ENCODE assay signal across 9 cellular contexts in the genomic region with DNA sequence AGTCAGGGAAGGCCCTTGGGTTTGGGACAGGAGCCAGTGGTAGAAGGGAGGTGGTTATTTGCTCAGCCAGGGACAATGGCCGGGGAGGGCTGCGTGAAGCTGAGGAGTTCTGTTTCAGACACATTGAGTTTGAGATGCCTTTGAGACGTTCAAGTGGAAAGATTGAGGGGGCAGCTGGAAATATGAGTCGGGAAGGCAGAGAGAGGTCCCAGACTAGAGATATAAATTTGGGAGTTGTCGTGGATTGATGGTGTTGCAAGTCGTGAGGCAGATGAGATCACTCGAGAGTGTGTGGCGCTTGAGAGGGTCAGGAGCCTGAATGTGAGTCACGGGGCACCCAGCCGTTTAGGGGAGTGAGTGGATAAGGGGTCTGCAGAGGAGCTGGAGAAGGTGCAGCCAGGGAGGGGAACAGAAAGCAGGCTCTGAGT.
A peak's percentile ranks its signal among the peaks of the same experiment; 100 is the strongest.
DNase-seq lines count a peak whose midpoint lies in the region; ATAC-seq, FAIRE-seq and TF ChIP-seq lines count a peak whose summit lies in the region.
"Had no signal": no experiment of that assay in that cellular context is flagged by ENCODE, and none has a peak within 500 bp of the region (broad histone marks: within the 10 kb centered on the region; RNA-seq: fewer than 3 reads in every experiment).

No MANE protein-coding gene starts in this region.

- H3K4me1 Mint-ChIP-seq in CD8-positive, alpha-beta T cell (ENCODE audit: low read depth) = peaks cover 71% of the 10 kb centered on the region

- DNase-seq in CD8-positive, alpha-beta T cell = no peak
- DNase-seq in MV-4-11 (lab: John Stamatoyannopoulos, UW) (peak; percentile 43), fibroblast of peridontal ligament (ENCODE audit: extremely low read depth) (peak; percentile 68), renal cortical epithelial cell (ENCODE audit: low read depth) (peak; percentile 61), frontal cortex (ENCODE audit: low spot score in 2 of 2) (no peak), GM13977 (ENCODE audit: low spot score) (no peak), NCI-H446 (lab: John Stamatoyannopoulos, UW) (no peak)
- no peak for DNase-seq in activated effector memory CD4-positive, alpha-beta T cell treated with anti-CD3 and anti-CD28 coated beads, Interleukin-2, amount 50 U/mL, for 16 hours
- DNase-seq: amniotic stem cell had no signal

- H3K36me3 ChIP-seq in CD8-positive, alpha-beta T cell (ENCODE audit: insufficient read depth, low read length) = no peaks in the 10 kb centered on the region

- no peak for FAIRE-seq in frontal cortex (lab: Jason Lieb, UNC)

- in situ Hi-C loops in GM13977 (cut with MboI; ENCODE audit: low pct_unique_long_range_greater_than_20kb, low sequenced_read_pairs, unreplicated experiment) = no loop called here

- POLR2A ChIA-PET in CD8-positive, alpha-beta T cell (lab: Charles Lee) = no interaction called here

- H3K27me3 ChIP-seq in CD8-positive, alpha-beta T cell (ENCODE audit: insufficient read depth, low read length) = no peaks in the 10 kb centered on the region

- H3K4me3 Mint-ChIP-seq in CD8-positive, alpha-beta T cell = no peak overlapping the region

- peaks cover 67% of the 10 kb centered on the region for H3K4me1 ChIP-seq in CD8-positive, alpha-beta T cell (ENCODE audit: insufficient read depth, low read length)

- no peak for ATAC-seq in CD8-positive, alpha-beta T cell

- TF ChIP-seq CTCF in CD8-positive, alpha-beta T cell (IDR thresholded peaks at IDR 0.05) = no peak
- TF ChIP-seq CTCF in GM13977 (IDR thresholded peaks at IDR 0.05; ENCODE audit: extremely low read depth, insufficient read depth, missing control alignments) = no peak

- H3K9me3 ChIP-seq in CD8-positive, alpha-beta T cell (ENCODE audit: low read length) = no peaks in the 10 kb centered on the region

- CTCF ChIA-PET in CD8-positive, alpha-beta T cell (lab: Charles Lee) = interaction anchor here (1.1 kb wide), 1 partner anchor 9 kb away, joined by 3 read pairs; no protein-coding TSS in a partner anchor

- intact Hi-C loops in CD8-positive, alpha-beta T cell (cut with DNase I, micrococcal nuclease) = no loop called here

- no peaks in the 10 kb centered on the region for H3K9me3 Mint-ChIP-seq in CD8-positive, alpha-beta T cell

- no peaks in the 10 kb centered on the region for H3K27me3 Mint-ChIP-seq in CD8-positive, alpha-beta T cell (ENCODE audit: low read depth)

- peak overlapping the region; percentile 16 for H3K27ac Mint-ChIP-seq in CD8-positive, alpha-beta T cell

- H3K36me3 Mint-ChIP-seq in CD8-positive, alpha-beta T cell = peaks cover 4% of the 10 kb centered on the region

- no peak overlapping the region for H3K4me3 ChIP-seq in CD8-positive, alpha-beta T cell (ENCODE audit: low read depth, low read length)

- no peak overlapping the region for H3K27ac ChIP-seq in CD8-positive, alpha-beta T cell (ENCODE audit: low read depth, low read length)

Comparison
In these comparisons a context has a peak if more than half of its experiments do, and no peak if none do; other contexts are left out.
1. DNase-seq: peak in MV-4-11 (single experiment), fibroblast of peridontal ligament (single experiment) and renal cortical epithelial cell (single experiment); none in CD8-positive, alpha-beta T cell (0 of 7), activated effector memory CD4-positive, alpha-beta T cell treated with anti-CD3 and anti-CD28 coated beads, Interleukin-2, amount 50 U/mL, for 16 hours (single experiment), frontal cortex (0 of 2), GM13977 (single experiment) and NCI-H446 (0 of 2).